In genomic region chr16:14502932-14503741, GRCh38 we compare ENCODE assay signal across 9 cellular contexts.
A peak's percentile ranks its signal among the peaks of the same experiment; 100 is the strongest.
DNase-seq lines count a peak whose midpoint lies in the region; ATAC-seq and TF ChIP-seq lines count a peak whose summit lies in the region.
"Had no signal": no experiment of that assay in that cellular context is flagged by ENCODE, and none has a peak within 500 bp of the region (broad histone marks: within the 10 kb centered on the region; RNA-seq: fewer than 3 reads in every experiment).

No MANE protein-coding gene starts in this region.

- peaks cover 9% of the 10 kb centered on the region for H3K79me2 ChIP-seq in parathyroid adenoma

- no peaks in the 10 kb centered on the region for H3K36me3 ChIP-seq in RWPE2 (ENCODE audit: low read depth)
- no peaks in the 10 kb centered on the region for H3K36me3 ChIP-seq in parathyroid adenoma (ENCODE audit: control insufficient read depth, insufficient read depth, low read length)

- no peak overlapping the region for H3K4me3 ChIP-seq in RWPE2 (ENCODE audit: severe bottlenecking)
- no peak overlapping the region for H3K4me3 ChIP-seq in parathyroid adenoma (ENCODE audit: low read depth, low read length)

- peak overlapping the region; percentile 76 for H3K27ac ChIP-seq in RWPE2 (ENCODE audit: poor library complexity, severe bottlenecking)
- peak overlapping the region; percentile 46 for H3K27ac ChIP-seq in parathyroid adenoma

- H3K4me1 ChIP-seq in RWPE2 (ENCODE audit: insufficient read depth, poor library complexity, severe bottlenecking) (peaks cover 53% of the 10 kb centered on the region), parathyroid adenoma (peaks cover 41% of the 10 kb centered on the region)

- no peak overlapping the region for H2AFZ ChIP-seq in parathyroid adenoma

- DNase-seq in RWPE2 (ENCODE audit: low spot score): no peak
- no peak for DNase-seq in SIG-M5 (lab: John Stamatoyannopoulos, UW)
- no peak for DNase-seq in activated effector memory CD4-positive, alpha-beta T cell treated with Interleukin-2 at 50 U/mL for 16 hours
- DNase-seq in NCI-H2196 treated with DMSO at 0.1 percent for 48 hours (lab: John Stamatoyannopoulos, UW; ENCODE audit: unreplicated experiment): no peak
- no peak for DNase-seq in stimulated activated CD4-positive, alpha-beta T cell treated with anti-CD3 and anti-CD28 coated beads, Interleukin-2, amount 100 ng/mL, for 48 hours
- DNase-seq: naive B cell had no signal

- no peak for TF ChIP-seq CTCF in RWPE2 (IDR thresholded peaks at IDR 0.05; ENCODE audit: poor library complexity, severe bottlenecking)
- TF ChIP-seq CTCF in parathyroid adenoma (IDR thresholded peaks at IDR 0.05): no peak

- no peak overlapping the region for H3K9ac ChIP-seq in parathyroid adenoma

- H3K27me3 ChIP-seq in RWPE2 (ENCODE audit: insufficient read depth, poor library complexity, severe bottlenecking) (no peaks in the 10 kb centered on the region), parathyroid adenoma (ENCODE audit: control insufficient read depth, insufficient read depth, low read length) (no peaks in the 10 kb centered on the region)

- ATAC-seq in GM19043 (IDR thresholded peaks at IDR 0.05; ENCODE audit: low read depth, unreplicated experiment) (peak; percentile 70), HG02759 (IDR thresholded peaks at IDR 0.05; ENCODE audit: unreplicated experiment) (peak; percentile 44), RWPE2 (ENCODE audit: low read depth) (peak; percentile 75)

- H3K4me2 ChIP-seq in parathyroid adenoma (ENCODE audit: low read length): no peak overlapping the region

- H3K9me3 ChIP-seq in RWPE2 (ENCODE audit: severe bottlenecking): no peaks in the 10 kb centered on the region
- no peaks in the 10 kb centered on the region for H3K9me3 ChIP-seq in parathyroid adenoma (ENCODE audit: control insufficient read depth, low read length)
